ENCODE assay signal across 8 cellular contexts in genomic region chr12:22310712-22311111, GRCh38. TPM values are rescaled to one million over a fixed set of nuclear protein-coding genes. Genes with fewer than 3 reads are reported as not detected.
"Had no signal": no experiment of that assay in that cellular context is flagged by ENCODE, and none has a peak within 500 bp of the region (broad histone marks: within the 10 kb centered on the region; RNA-seq: fewer than 3 reads in every experiment).

No MANE protein-coding gene starts in this region.

- H3K4me3 ChIP-seq: GM23338 had no signal

- H3K4me3 Mint-ChIP-seq: GM23338, H9 had no signal

- H3K4me1 Mint-ChIP-seq: H9 had no signal

- H2AFZ ChIP-seq: GM23338 had no signal

- FAIRE-seq: H1, H54, HTR-8/SVneo had no signal

- ATAC-seq: GM23338 had no signal

- H3K27ac Mint-ChIP-seq: GM23338 had no signal

- H3K9me3 Mint-ChIP-seq: GM23338 had no signal

- DNase-seq: H9, HCEC 1CT, IMR-90 had no signal

- H3K4me2 ChIP-seq: GM23338 had no signal

RNA-seq across cellular contexts. Expression of gene ST8SIA1, which starts 23.8 kb away (rescaled TPM):
- total RNA-seq: H9, HT-29, IMR-90 had no signal
- polyA plus RNA-seq: IMR-90 had no signal
